In the genomic region with DNA sequence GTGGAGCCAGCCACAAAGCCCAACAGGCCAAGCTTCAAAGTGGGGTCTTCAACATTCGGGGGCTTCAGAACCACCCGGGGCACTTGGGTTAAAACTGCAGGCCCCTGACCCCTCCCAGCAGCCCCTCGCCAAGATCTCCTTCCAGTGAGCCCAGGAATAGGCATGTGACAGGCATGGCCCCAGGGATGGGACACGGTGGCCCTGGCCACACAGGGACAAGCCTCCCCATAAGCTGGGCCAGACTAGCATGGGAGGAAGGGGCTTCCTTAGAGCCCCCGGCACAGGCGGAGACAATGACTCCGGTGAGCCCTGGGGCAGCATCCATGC, we compare ENCODE assay signal across 13 cellular contexts.
"Had no signal": no experiment of that assay in that cellular context is flagged by ENCODE, and none has a peak within 500 bp of the region (broad histone marks: within the 10 kb centered on the region; RNA-seq: fewer than 3 reads in every experiment).

No MANE protein-coding gene starts in this region.

- H3K27ac ChIP-seq: cardiac muscle cell, colonic mucosa, esophagus squamous epithelium, neural progenitor cell, pancreas had no signal

- ATAC-seq: stimulated activated naive B cell treated with anti-CD40 and anti-IgM and Interleukin-4, amounts not matched to agents 10 μg/mL and 1 μg/mL and 100 μg/mL, for 72 hours had no signal

- H3K36me3 Mint-ChIP-seq: neural progenitor cell had no signal

- H3K27ac Mint-ChIP-seq: neural progenitor cell; stimulated activated naive B cell treated with anti-CD40 and anti-IgM and Interleukin-4, amounts not matched to agents 10 μg/mL and 1 μg/mL and 100 μg/mL, for 72 hours; T-helper 2 cell treated with Interferon-gamma antibody and Interleukin-4, amounts not matched to agents 5 μg/mL and 100 μg/mL, for 36 hours had no signal

- H3K27me3 Mint-ChIP-seq: stimulated activated naive B cell treated with anti-CD40 and anti-IgM and Interleukin-4, amounts not matched to agents 10 μg/mL and 1 μg/mL and 100 μg/mL, for 72 hours had no signal

- H3K4me3 Mint-ChIP-seq: neural progenitor cell; stimulated activated naive B cell treated with anti-CD40 and anti-IgM and Interleukin-4, amounts not matched to agents 10 μg/mL and 1 μg/mL and 100 μg/mL, for 72 hours; T-helper 2 cell treated with Interferon-gamma antibody and Interleukin-4, amounts not matched to agents 5 μg/mL and 100 μg/mL, for 36 hours had no signal

- H3K9me3 Mint-ChIP-seq: neural progenitor cell; stimulated activated naive B cell treated with anti-CD40 and anti-IgM and Interleukin-4, amounts not matched to agents 10 μg/mL and 1 μg/mL and 100 μg/mL, for 72 hours; T-helper 2 cell treated with Interferon-gamma antibody and Interleukin-4, amounts not matched to agents 5 μg/mL and 100 μg/mL, for 36 hours had no signal

- DNase-seq: activated CD4-positive, alpha-beta T cell treated with anti-CD3 and anti-CD28 coated beads, Interleukin-2, amount 50 U/mL, for 4 hours; activated CD4-positive, CD25-positive, alpha-beta regulatory T cell treated with anti-CD3 and anti-CD28 coated beads, Interleukin-2, amount 50 U/mL, for 72 hours; activated naive CD4-positive, alpha-beta T cell treated with Interleukin-2 at 50 U/mL for 16 hours; activated T-cell treated with anti-CD3 and anti-CD28 coated beads for 4 hours; colonic mucosa; esophagus squamous epithelium; stimulated activated CD4-positive, alpha-beta T cell treated with anti-CD3 and anti-CD28 coated beads, Interleukin-2, amount 100 ng/mL, for 48 hours; stimulated activated naive B cell treated with anti-CD40 and anti-IgM and Interleukin-4, amounts not matched to agents 10 μg/mL and 1 μg/mL and 100 μg/mL, for 72 hours; trophoblast cell had no signal
